1 cellular context compared by ENCODE assay signal in genomic region chr20:20010639-20011500, GRCh38.
TF ChIP-seq lines count a peak whose summit lies in the region.

No MANE protein-coding gene starts in this region.

TF ChIP-seq in GM23338, 12 proteins besides CTCF, POLR2A, EP300 and RAD21 (continued from another document):
- TF ChIP-seq ZNF462 (CRISPR knock-in tag; IDR thresholded peaks at IDR 0.05) (no peak), POLR2AphosphoS5 (IDR thresholded peaks at IDR 0.05; ENCODE audit: low read depth) (no peak), NANOG (IDR thresholded peaks at IDR 0.05; ENCODE audit: borderline replicate concordance) (no peak)
